ENCODE assay signal across 14 cellular contexts in the genomic region with DNA sequence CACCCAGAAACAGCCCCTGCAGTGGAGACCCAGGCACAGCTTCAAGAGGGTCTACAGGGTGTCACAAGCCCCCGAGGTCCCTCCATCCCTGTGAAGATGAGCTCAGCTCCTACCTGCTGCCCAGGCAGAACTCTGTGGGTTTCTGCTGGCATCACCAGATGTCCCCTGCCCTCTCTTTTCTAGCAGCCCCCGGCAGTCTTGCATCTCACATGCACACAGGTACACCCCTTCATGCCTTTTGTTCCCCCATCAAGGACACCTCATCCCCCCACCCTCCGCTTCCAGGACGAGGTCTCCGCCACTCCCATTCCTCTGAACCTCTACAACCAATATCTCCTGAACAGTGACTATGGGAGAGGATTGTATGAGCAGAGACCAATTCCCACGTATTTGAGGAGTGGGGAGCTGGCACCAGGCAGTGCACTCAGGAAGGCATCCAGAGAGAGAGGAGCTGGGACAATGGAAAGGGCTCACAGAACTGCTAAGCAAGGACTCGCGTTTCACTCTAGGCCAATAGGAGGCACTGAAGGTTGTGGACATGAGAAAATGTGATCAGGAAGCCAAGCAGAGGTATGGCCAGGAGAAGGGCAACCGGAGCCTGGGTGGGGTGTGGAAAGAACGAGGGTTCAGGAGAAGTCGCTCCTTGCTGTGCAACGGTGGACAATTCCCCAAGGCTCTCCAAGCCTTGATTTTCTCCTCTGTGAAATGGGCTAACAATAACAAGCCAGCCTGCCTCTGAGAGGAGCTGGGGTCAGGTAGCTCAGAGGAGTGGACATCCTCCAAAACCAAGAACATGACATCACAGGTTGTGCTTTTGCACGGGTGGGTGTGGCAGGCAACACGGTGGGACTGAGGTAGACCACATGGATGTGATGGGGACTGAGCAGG.
A peak's percentile ranks its signal among the peaks of the same experiment; 100 is the strongest.
DNase-seq lines count a peak whose midpoint lies in the region; ATAC-seq and TF ChIP-seq lines count a peak whose summit lies in the region.
"Had no signal": no experiment of that assay in that cellular context is flagged by ENCODE, and none has a peak within 500 bp of the region (broad histone marks: within the 10 kb centered on the region; RNA-seq: fewer than 3 reads in every experiment).

No MANE protein-coding gene starts in this region.

- intact Hi-C loops in activated CD8-positive, alpha-beta T cell treated with anti-CD3 and anti-CD28 coated beads for 36 hours (cut with micrococcal nuclease): no loop called here

- peak overlapping the region; percentile 65 to 95 (median 82) for H3K4me2 ChIP-seq in BLaER1 treated with 17β-estradiol and CSF1 and Interleukin-3, amounts not matched to agents 10 nM and 100 nM

- no peak for TF ChIP-seq EP300 in tibial nerve (IDR thresholded peaks at IDR 0.05)

- peaks cover 5 to 14% (median 9%) of the 10 kb centered on the region in 11 experiments; a peak in 20 of 22 replicates for H3K9me3 ChIP-seq in BLaER1 treated with 17β-estradiol and CSF1 and Interleukin-3, amounts not matched to agents 10 nM and 100 nM (replicated peaks in 1 of 11)
- H3K9me3 ChIP-seq in CD8-positive, alpha-beta memory T cell (ENCODE audit: low read length): no peaks in the 10 kb centered on the region
- H3K9me3 ChIP-seq in tibial nerve: peaks cover 0 to 6% (median 0%) of the 10 kb centered on the region in 4 donors
- H3K9me3 ChIP-seq: pancreas had no signal

- CTCF ChIA-PET in CD8-positive, alpha-beta memory T cell (lab: Charles Lee): no interaction called here
- CTCF ChIA-PET in activated CD8-positive, alpha-beta T cell treated with anti-CD3 and anti-CD28 coated beads for 36 hours (lab: Charles Lee): interaction anchor here (0.9 kb wide), 1 partner anchor 68 kb away, joined by 3 read pairs; no protein-coding TSS in a partner anchor

- no peak for TF ChIP-seq POLR2A in tibial nerve (IDR thresholded peaks at IDR 0.05)

- peaks cover 0 to 3% (median 2%) of the 10 kb centered on the region in 5 donors for H3K9me3 Mint-ChIP-seq in CD8-positive, alpha-beta memory T cell
- peaks cover 4% of the 10 kb centered on the region for H3K9me3 Mint-ChIP-seq in activated CD8-positive, alpha-beta T cell treated with anti-CD3 and anti-CD28 coated beads for 36 hours
- H3K9me3 Mint-ChIP-seq in memory B cell: no peaks in the 10 kb centered on the region
- H3K9me3 Mint-ChIP-seq: activated naive CD4-positive, alpha-beta T cell treated with anti-CD3 and anti-CD28 coated beads, Interleukin-2, amount 50 U/mL, for 24 hours had no signal

- 88% methylated on average over 13 to 14 of the region's 14 CpGs for WGBS in tibial nerve, 2 donors

- POLR2A ChIA-PET in CD8-positive, alpha-beta memory T cell (lab: Charles Lee): no interaction called here
- POLR2A ChIA-PET in activated CD8-positive, alpha-beta T cell treated with anti-CD3 and anti-CD28 coated beads for 36 hours (lab: Charles Lee): no interaction called here

- peaks cover 0 to 3% (median 0%) of the 10 kb centered on the region in 3 donors for H3K36me3 Mint-ChIP-seq in CD8-positive, alpha-beta memory T cell
- no peaks in the 10 kb centered on the region for H3K36me3 Mint-ChIP-seq in activated CD8-positive, alpha-beta T cell treated with anti-CD3 and anti-CD28 coated beads for 36 hours (ENCODE audit: low read depth)
- no peaks in the 10 kb centered on the region for H3K36me3 Mint-ChIP-seq in memory B cell
- H3K36me3 Mint-ChIP-seq: activated naive CD4-positive, alpha-beta T cell treated with anti-CD3 and anti-CD28 coated beads, Interleukin-2, amount 50 U/mL, for 24 hours had no signal

- peak overlapping the region in 3 of 7 donors; percentile 42 to 67 (median 57) for H3K4me3 Mint-ChIP-seq in CD8-positive, alpha-beta memory T cell
- H3K4me3 Mint-ChIP-seq in activated CD8-positive, alpha-beta T cell treated with anti-CD3 and anti-CD28 coated beads for 36 hours: no peak overlapping the region
- peak overlapping the region; percentile 28 for H3K4me3 Mint-ChIP-seq in memory B cell
- H3K4me3 Mint-ChIP-seq: activated naive CD4-positive, alpha-beta T cell treated with anti-CD3 and anti-CD28 coated beads, Interleukin-2, amount 50 U/mL, for 24 hours had no signal

- peak in 1 of 5 donors; percentile 8 for DNase-seq in CD8-positive, alpha-beta memory T cell
- no peak for DNase-seq in activated CD8-positive, alpha-beta T cell treated with anti-CD3 and anti-CD28 coated beads for 36 hours
- DNase-seq in memory B cell (ENCODE audit: low spot score in 2 of 2): no peak
- no peak for DNase-seq in stimulated activated CD4-positive, alpha-beta T cell treated with anti-CD3 and anti-CD28 coated beads, Interleukin-4, amount 100 ng/mL, for 1 hour
- no peak for DNase-seq in tibial nerve (ENCODE audit: low spot score in 2 of 2)
- DNase-seq: NCI-H1436; NCI-H2227 treated with DMSO at 0.1 percent for 48 hours; NCI-H774; pancreas; stimulated activated CD4-positive, alpha-beta T cell treated with anti-CD3 and anti-CD28 coated beads, Interleukin-2, amount 100 ng/mL, for 24 hours had no signal

- H3K27me3 Mint-ChIP-seq in CD8-positive, alpha-beta memory T cell: peaks cover 0 to 3% of the 10 kb centered on the region in 2 donors
- H3K27me3 Mint-ChIP-seq in activated CD8-positive, alpha-beta T cell treated with anti-CD3 and anti-CD28 coated beads for 36 hours: peaks cover 4% of the 10 kb centered on the region
- peaks cover 6% of the 10 kb centered on the region for H3K27me3 Mint-ChIP-seq in memory B cell
- H3K27me3 Mint-ChIP-seq: activated naive CD4-positive, alpha-beta T cell treated with anti-CD3 and anti-CD28 coated beads, Interleukin-2, amount 50 U/mL, for 24 hours had no signal

- no peak overlapping the region for H3K4me3 ChIP-seq in BLaER1 treated with 17β-estradiol and CSF1 and Interleukin-3, amounts not matched to agents 10 nM and 100 nM
- no peak overlapping the region for H3K4me3 ChIP-seq in CD8-positive, alpha-beta memory T cell (ENCODE audit: low read length)
- no peak overlapping the region for H3K4me3 ChIP-seq in tibial nerve
- H3K4me3 ChIP-seq: pancreas had no signal

- H3K27ac ChIP-seq in BLaER1 treated with 17β-estradiol and CSF1 and Interleukin-3, amounts not matched to agents 10 nM and 100 nM: peak overlapping the region in 4 of 11 experiments; percentile 7 to 14 (median 12); a peak in 2 of 22 replicates
- H3K27ac ChIP-seq in CD8-positive, alpha-beta memory T cell (ENCODE audit: low read depth, low read length): no peak overlapping the region
- no peak overlapping the region for H3K27ac ChIP-seq in tibial nerve
- H3K27ac ChIP-seq: pancreas had no signal

- no peak for ATAC-seq in activated CD8-positive, alpha-beta T cell treated with anti-CD3 and anti-CD28 coated beads for 36 hours
- ATAC-seq in memory B cell (ENCODE audit: low read depth) (no peak), HG02981 (IDR thresholded peaks at IDR 0.05; ENCODE audit: unreplicated experiment) (no peak), GM18868 (IDR thresholded peaks at IDR 0.05; ENCODE audit: unreplicated experiment) (no peak)
- ATAC-seq: pancreas had no signal

- H4K20me1 ChIP-seq in BLaER1 treated with 17β-estradiol and CSF1 and Interleukin-3, amounts not matched to agents 10 nM and 100 nM: peaks cover 0 to 9% (median 0%) of the 10 kb centered on the region in 11 experiments; a peak in 2 of 22 replicates

- H3K4me1 ChIP-seq in BLaER1 treated with 17β-estradiol and CSF1 and Interleukin-3, amounts not matched to agents 10 nM and 100 nM: peaks cover 49 to 86% (median 76%) of the 10 kb centered on the region in 10 experiments
- H3K4me1 ChIP-seq in CD8-positive, alpha-beta memory T cell (ENCODE audit: insufficient read depth, low read length): peaks cover 12% of the 10 kb centered on the region
- no peaks in the 10 kb centered on the region for H3K4me1 ChIP-seq in tibial nerve
- H3K4me1 ChIP-seq: pancreas had no signal

- H3K9ac ChIP-seq in BLaER1 treated with 17β-estradiol and CSF1 and Interleukin-3, amounts not matched to agents 10 nM and 100 nM: no peak overlapping the region; a peak in 1 of 22 replicates

- peaks cover 0 to 14% (median 0%) of the 10 kb centered on the region in 11 experiments; a peak in 3 of 22 replicates for H3K27me3 ChIP-seq in BLaER1 treated with 17β-estradiol and CSF1 and Interleukin-3, amounts not matched to agents 10 nM and 100 nM
- no peaks in the 10 kb centered on the region for H3K27me3 ChIP-seq in CD8-positive, alpha-beta memory T cell (ENCODE audit: insufficient read depth, low read length, poor library complexity, severe bottlenecking)
- no peaks in the 10 kb centered on the region for H3K27me3 ChIP-seq in tibial nerve
- H3K27me3 ChIP-seq: pancreas had no signal

- peaks cover 25 to 32% (median 31%) of the 10 kb centered on the region in 3 donors for H3K4me1 Mint-ChIP-seq in CD8-positive, alpha-beta memory T cell
- H3K4me1 Mint-ChIP-seq in activated CD8-positive, alpha-beta T cell treated with anti-CD3 and anti-CD28 coated beads for 36 hours (ENCODE audit: low read depth): peaks cover 24% of the 10 kb centered on the region
- H3K4me1 Mint-ChIP-seq in memory B cell: peaks cover 41% of the 10 kb centered on the region

- H3K27ac Mint-ChIP-seq in CD8-positive, alpha-beta memory T cell: peak overlapping the region in 5 of 8 donors; percentile 8 to 82 (median 77)
- peak overlapping the region; percentile 30 for H3K27ac Mint-ChIP-seq in activated CD8-positive, alpha-beta T cell treated with anti-CD3 and anti-CD28 coated beads for 36 hours
- no peak overlapping the region for H3K27ac Mint-ChIP-seq in memory B cell
- H3K27ac Mint-ChIP-seq: activated naive CD4-positive, alpha-beta T cell treated with anti-CD3 and anti-CD28 coated beads, Interleukin-2, amount 50 U/mL, for 24 hours had no signal

- H3K36me3 ChIP-seq in BLaER1 treated with 17β-estradiol and CSF1 and Interleukin-3, amounts not matched to agents 10 nM and 100 nM: no peaks in the 10 kb centered on the region
- H3K36me3 ChIP-seq in CD8-positive, alpha-beta memory T cell (ENCODE audit: insufficient read depth, low read length): no peaks in the 10 kb centered on the region
- H3K36me3 ChIP-seq in tibial nerve: no peaks in the 10 kb centered on the region
- H3K36me3 ChIP-seq: pancreas had no signal

- TF ChIP-seq CTCF in activated CD8-positive, alpha-beta T cell treated with anti-CD3 and anti-CD28 coated beads for 36 hours (IDR thresholded peaks at IDR 0.05): no peak
- no peak for TF ChIP-seq CTCF in tibial nerve (IDR thresholded peaks at IDR 0.05)
